Comparison of ENCODE assay signal across 19 cellular contexts in the genomic region with DNA sequence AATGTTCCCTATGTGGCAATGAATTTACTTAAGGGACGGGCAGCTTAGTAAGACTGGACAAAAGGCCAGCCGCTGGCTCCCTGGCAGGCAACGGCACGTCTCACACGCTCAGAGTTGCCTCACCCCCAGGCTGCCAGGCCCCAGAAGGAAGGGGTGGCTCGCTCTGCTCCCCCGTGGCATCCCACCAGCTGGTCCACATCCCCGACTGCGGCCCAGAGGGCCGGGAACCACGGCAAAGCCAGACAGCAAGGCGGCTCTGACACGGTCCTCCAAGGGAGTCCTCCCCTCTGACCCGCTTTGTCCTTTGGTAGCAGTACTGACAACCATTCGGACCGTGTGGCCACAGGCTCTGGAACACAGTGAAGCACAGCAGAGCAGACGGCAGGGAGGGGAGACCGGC.
"Had no signal": no experiment of that assay in that cellular context is flagged by ENCODE, and none has a peak within 500 bp of the region (broad histone marks: within the 10 kb centered on the region; RNA-seq: fewer than 3 reads in every experiment).

No MANE protein-coding gene starts in this region.

- H3K36me3 Mint-ChIP-seq: activated naive CD4-positive, alpha-beta T cell treated with anti-CD3 and anti-CD28 coated beads, Interleukin-2, amount 50 U/mL, for 72 hours; natural killer cell treated with Interleukin-12 subunit alpha and Interleukin-12 subunit beta and Interleukin-15 and Interleukin-18, amount 100 ng/mL, for 72 hours had no signal

- DNase-seq: activated CD4-positive, alpha-beta T cell treated with anti-CD3 and anti-CD28 coated beads for 1 hour; activated CD4-positive, alpha-beta T cell treated with anti-CD3 and anti-CD28 coated beads, Interleukin-2, amount 50 U/mL, for 1 hour; activated T-cell treated with anti-CD3 and anti-CD28 coated beads, Interleukin-2, amount 50 U/mL, for 1 hour; brain microvascular endothelial cell; central memory CD4-positive, alpha-beta T cell; effector memory CD4-positive, alpha-beta T cell; foreskin keratinocyte; immature natural killer cell; kidney glomerular epithelial cell; left ventricle myocardium inferior; ovary; spleen; stimulated activated CD4-positive, alpha-beta T cell treated with anti-CD3 and anti-CD28 coated beads, Interleukin-4, amount 100 ng/mL, for 1 hour; stimulated activated naive CD4-positive, alpha-beta T cell treated with Interleukin-2 at 50 U/mL for 16 hours; T-helper 1 cell; WERI-Rb-1 had no signal

- H3K9me3 Mint-ChIP-seq: activated naive CD4-positive, alpha-beta T cell treated with anti-CD3 and anti-CD28 coated beads, Interleukin-2, amount 50 U/mL, for 72 hours; immature natural killer cell; natural killer cell treated with Interleukin-12 subunit alpha and Interleukin-12 subunit beta and Interleukin-15 and Interleukin-18, amount 100 ng/mL, for 72 hours; type B pancreatic cell had no signal

- H3K27ac Mint-ChIP-seq: immature natural killer cell; natural killer cell treated with Interleukin-12 subunit alpha and Interleukin-12 subunit beta and Interleukin-15 and Interleukin-18, amount 100 ng/mL, for 72 hours; type B pancreatic cell had no signal

- H3K4me3 Mint-ChIP-seq: immature natural killer cell; natural killer cell treated with Interleukin-12 subunit alpha and Interleukin-12 subunit beta and Interleukin-15 and Interleukin-18, amount 100 ng/mL, for 72 hours; type B pancreatic cell had no signal

- ATAC-seq: activated naive CD4-positive, alpha-beta T cell treated with anti-CD3 and anti-CD28 coated beads, Interleukin-2, amount 50 U/mL, for 72 hours; foreskin keratinocyte had no signal

- H3K27me3 Mint-ChIP-seq: natural killer cell treated with Interleukin-12 subunit alpha and Interleukin-12 subunit beta and Interleukin-15 and Interleukin-18, amount 100 ng/mL, for 72 hours; type B pancreatic cell had no signal
